Comparison of ENCODE assay signal across 18 cellular contexts in the genomic region with DNA sequence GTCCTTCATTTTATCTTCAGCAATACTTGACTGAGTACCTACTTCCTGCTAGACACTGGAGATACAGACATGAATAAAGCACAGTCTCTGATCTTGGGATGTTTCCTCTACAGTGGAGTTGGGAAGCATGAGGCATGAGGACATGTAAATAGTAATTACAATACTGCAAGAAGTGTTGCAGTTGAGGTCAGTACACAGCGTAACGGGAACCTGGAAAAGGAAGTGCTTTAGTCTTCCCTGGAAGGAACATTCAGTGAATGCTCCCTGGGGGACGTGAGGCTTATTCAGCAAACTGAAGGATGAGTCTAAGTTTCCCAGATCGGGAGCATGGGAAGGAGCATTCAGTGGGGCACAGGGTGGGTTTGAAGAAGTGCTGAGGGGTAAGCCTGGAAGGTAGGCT.
DNase-seq lines count a peak whose midpoint lies in the region; ATAC-seq and TF ChIP-seq lines count a peak whose summit lies in the region.
"Had no signal": no experiment of that assay in that cellular context is flagged by ENCODE, and none has a peak within 500 bp of the region (broad histone marks: within the 10 kb centered on the region; RNA-seq: fewer than 3 reads in every experiment).

No MANE protein-coding gene starts in this region.

- no peaks in the 10 kb centered on the region for H3K9me2 ChIP-seq in hepatocyte (replicated peaks; ENCODE audit: insufficient read depth)

- WGBS in testis, 2 donors, result 47 to 52% methylated on average over 4 of the region's 4 CpGs
- WGBS in hepatocyte (ENCODE audit: low lambda C conversion rate, missing lambda C conversion rate), result 84% methylated on average over 4 of the region's 4 CpGs

- H3K36me3 ChIP-seq in left ventricle myocardium inferior, result peaks cover 32% of the 10 kb centered on the region
- peaks cover 25% of the 10 kb centered on the region for H3K36me3 ChIP-seq in lower lobe of right lung
- no peaks in the 10 kb centered on the region for H3K36me3 ChIP-seq in testis (ENCODE audit: low read depth, missing control alignments)
- H3K36me3 ChIP-seq in brain microvascular endothelial cell (replicated peaks), result peaks cover 18% of the 10 kb centered on the region
- H3K36me3 ChIP-seq in hepatocyte (replicated peaks; ENCODE audit: insufficient read depth, low read depth), result no peaks in the 10 kb centered on the region

- H4K20me1 ChIP-seq in hepatocyte (ENCODE audit: insufficient read depth, poor library complexity, severe bottlenecking), result no peaks in the 10 kb centered on the region
- H4K20me1 ChIP-seq: BLaER1 had no signal

- no peak overlapping the region for H3K4me2 ChIP-seq in hepatocyte
- H3K4me2 ChIP-seq: BLaER1 had no signal

- H3K27ac ChIP-seq in left ventricle myocardium inferior (replicated peaks), result peak overlapping the region; percentile 70
- H3K27ac ChIP-seq in lower lobe of right lung, result no peak overlapping the region
- H3K27ac ChIP-seq in testis, result peak overlapping the region in 1 of 2 donors; percentile 72
- H3K27ac ChIP-seq in coronary artery, result no peak overlapping the region
- H3K27ac ChIP-seq in brain microvascular endothelial cell, result no peak overlapping the region
- no peak overlapping the region for H3K27ac ChIP-seq in hepatocyte
- H3K27ac ChIP-seq: BLaER1, GM23248 had no signal

- intact Hi-C loops in left ventricle myocardium inferior (cut with micrococcal nuclease) (no loop called here), Right ventricle myocardium inferior (cut with DNase I) (no loop called here), lower lobe of right lung (cut with DNase I) (no loop called here), testis (cut with DNase I; ENCODE audit: low total_unique reads) (no loop called here)

- H3K4me3 ChIP-seq in left ventricle myocardium inferior (no peak overlapping the region), lower lobe of right lung (no peak overlapping the region), testis (no peak overlapping the region), coronary artery (no peak overlapping the region), brain microvascular endothelial cell (ENCODE audit: low read depth, low read length) (no peak overlapping the region), hepatocyte (no peak overlapping the region)
- H3K4me3 ChIP-seq: BLaER1, GM23248 had no signal

- H2AFZ ChIP-seq in hepatocyte, result no peak overlapping the region
- H2AFZ ChIP-seq: GM23248 had no signal

- H3K79me2 ChIP-seq in hepatocyte, result no peaks in the 10 kb centered on the region

- H3K27me3 ChIP-seq in left ventricle myocardium inferior (ENCODE audit: low read depth) (no peaks in the 10 kb centered on the region), lower lobe of right lung (ENCODE audit: low read depth) (no peaks in the 10 kb centered on the region), testis (no peaks in the 10 kb centered on the region), brain microvascular endothelial cell (replicated peaks) (no peaks in the 10 kb centered on the region), hepatocyte (no peaks in the 10 kb centered on the region)
- H3K27me3 ChIP-seq: BLaER1 had no signal

- no peak for TF ChIP-seq CTCF in left ventricle myocardium inferior (IDR thresholded peaks at IDR 0.05; ENCODE audit: borderline replicate concordance)
- TF ChIP-seq CTCF in lower lobe of right lung (IDR thresholded peaks at IDR 0.05), result no peak
- no peak for TF ChIP-seq CTCF in testis (IDR thresholded peaks at IDR 0.05)
- TF ChIP-seq CTCF in coronary artery (IDR thresholded peaks at IDR 0.05), result no peak
- no peak for TF ChIP-seq CTCF in brain microvascular endothelial cell (IDR thresholded peaks at IDR 0.05; ENCODE audit: low read depth, low read length, missing control alignments)
- no peak for TF ChIP-seq CTCF in hepatocyte (IDR thresholded peaks at IDR 0.05; ENCODE audit: poor library complexity)

- no peak for ATAC-seq in Right ventricle myocardium inferior
- ATAC-seq in lower lobe of right lung, result peak; percentile 35 to 59
- ATAC-seq: HCT116 had no signal

- in situ Hi-C loops in brain microvascular endothelial cell (cut with HindIII; ENCODE audit: low pct_ligation_motif_present, low sequenced_read_pairs), result no loop called here

- DNase-seq in left ventricle myocardium inferior (no peak), Right ventricle myocardium inferior (ENCODE audit: missing footprints) (no peak), dermis blood vessel endothelial cell (peak; percentile 46), lower lobe of right lung (no peak), testis (peak; percentile 73), coronary artery (ENCODE audit: low spot score) (no peak), brain microvascular endothelial cell (no peak), hepatocyte (ENCODE audit: low spot score) (no peak)
- DNase-seq: CD8-positive, alpha-beta memory T cell; DND-41; GM23248; Kasumi-1; NCI-H1417; NCI-H2081; NCI-H748 treated with DMSO at 0.1 percent for 48 hours; OCI-M1 had no signal

- peaks cover 47% of the 10 kb centered on the region for H3K4me1 ChIP-seq in left ventricle myocardium inferior
- peaks cover 8% of the 10 kb centered on the region for H3K4me1 ChIP-seq in lower lobe of right lung
- H3K4me1 ChIP-seq in testis, result peaks cover 18% of the 10 kb centered on the region
- no peaks in the 10 kb centered on the region for H3K4me1 ChIP-seq in hepatocyte (ENCODE audit: insufficient read depth)
- H3K4me1 ChIP-seq: BLaER1 had no signal

- H3K9me3 ChIP-seq in left ventricle myocardium inferior (replicated peaks), result no peaks in the 10 kb centered on the region
- H3K9me3 ChIP-seq in lower lobe of right lung, result no peaks in the 10 kb centered on the region
- no peaks in the 10 kb centered on the region for H3K9me3 ChIP-seq in testis
- H3K9me3 ChIP-seq in hepatocyte (ENCODE audit: low read depth), result no peaks in the 10 kb centered on the region
- H3K9me3 ChIP-seq: BLaER1 had no signal

- TF ChIP-seq POLR2A in testis (IDR thresholded peaks at IDR 0.05), result no peak

Comparison
In these comparisons a context has a peak if more than half of its experiments do, and no peak if none do; other contexts are left out.
1. DNase-seq: peak in dermis blood vessel endothelial cell (single experiment) and testis (single experiment); none in left ventricle myocardium inferior (single experiment), Right ventricle myocardium inferior (single experiment), lower lobe of right lung (single experiment), coronary artery (single experiment), brain microvascular endothelial cell (single experiment) and hepatocyte (single experiment).